8 cellular contexts compared by ENCODE assay signal in genomic region chr17:47946929-47947397, GRCh38.
A peak's percentile ranks its signal among the peaks of the same experiment; 100 is the strongest.
DNase-seq lines count a peak whose midpoint lies in the region; ATAC-seq and TF ChIP-seq lines count a peak whose summit lies in the region.

No MANE protein-coding gene starts in this region.

- DNase-seq in ELF-1 (ENCODE audit: low read depth, low spot score) (peak; percentile 88), NCI-H2227 treated with DMSO at 0.1 percent for 48 hours (lab: John Stamatoyannopoulos, UW) (peak; percentile 49), cardiac fibroblast (ENCODE audit: low read depth in 2 of 2) (peak; percentile 85 to 89), kidney glomerular epithelial cell (lab: John Stamatoyannopoulos, UW) (peak; percentile 92)
- peak; percentile 66 for DNase-seq in stimulated activated CD4-positive, alpha-beta T cell treated with anti-CD3 and anti-CD28 coated beads, Interleukin-2, amount 100 ng/mL, for 4 hours (ENCODE audit: low read depth)

- TF ChIP-seq CTCF in cardiac fibroblast (IDR thresholded peaks at IDR 0.05; ENCODE audit: low read depth, low read length): peak; percentile 83

- no peak overlapping the region for H3K4me3 ChIP-seq in cardiac fibroblast (replicated peaks in 1 of 2; ENCODE audit: low read depth in 2 of 2, low read length in 2 of 2)

- ATAC-seq in HG03108 (IDR thresholded peaks at IDR 0.05; ENCODE audit: unreplicated experiment) (peak; percentile 39), GM19328 (IDR thresholded peaks at IDR 0.05; ENCODE audit: unreplicated experiment) (no peak)
- ATAC-seq in activated CD4-positive, CD25-positive, alpha-beta regulatory T cell treated with anti-CD3 and anti-CD28 coated beads, Interleukin-2, amount 50 U/mL, for 24 hours: peak; percentile 89 to 95
